13 cellular contexts compared by ENCODE assay signal in the genomic region with DNA sequence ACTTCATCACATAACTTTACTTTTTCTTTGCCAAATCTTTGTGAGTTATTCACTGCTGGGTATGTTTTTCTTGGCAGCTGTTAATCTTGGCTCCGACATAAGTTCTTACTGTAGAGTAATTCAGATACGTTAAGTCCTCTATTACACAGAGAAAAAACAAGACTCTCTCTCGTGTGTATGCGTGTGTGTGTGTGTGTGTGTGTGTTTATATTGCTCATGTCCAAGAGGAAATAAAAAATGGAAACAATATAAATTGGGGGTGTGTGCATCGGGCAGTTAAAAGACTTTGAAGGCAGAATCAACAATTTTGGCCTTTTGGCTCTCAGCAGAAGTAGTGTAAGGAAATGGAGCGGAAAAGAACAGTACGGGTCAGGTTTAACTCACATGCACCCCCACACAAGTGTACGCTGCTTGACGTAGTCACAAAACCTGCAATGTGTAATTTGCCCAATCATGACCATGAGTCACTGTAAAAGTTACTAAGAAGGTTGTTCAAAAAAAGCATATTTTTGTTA.
DNase-seq lines count a peak whose midpoint lies in the region; ATAC-seq, FAIRE-seq and TF ChIP-seq lines count a peak whose summit lies in the region.
"Had no signal": no experiment of that assay in that cellular context is flagged by ENCODE, and none has a peak within 500 bp of the region (broad histone marks: within the 10 kb centered on the region; RNA-seq: fewer than 3 reads in every experiment).

No MANE protein-coding gene starts in this region.

- H3K27me3 ChIP-seq in bronchial epithelial cell (ENCODE audit: control insufficient read depth, insufficient read depth, low read length): no peaks in the 10 kb centered on the region
- H3K27me3 ChIP-seq: SJCRH30 had no signal

- peaks cover 25% of the 10 kb centered on the region for H3K4me1 Mint-ChIP-seq in activated naive CD8-positive, alpha-beta T cell treated with anti-CD3 and anti-CD28 coated beads, Interleukin-2, amount 50 U/mL, for 24 hours
- H3K4me1 Mint-ChIP-seq in activated naive CD8-positive, alpha-beta T cell treated with anti-CD3 and anti-CD28 coated beads for 36 hours: peaks cover 27% of the 10 kb centered on the region
- H3K4me1 Mint-ChIP-seq: central memory CD8-positive, alpha-beta T cell had no signal

- no peak for TF ChIP-seq CTCF in bronchial epithelial cell (IDR thresholded peaks at IDR 0.05; ENCODE audit: insufficient read depth, low read length, severe bottlenecking)

- H3K9me3 Mint-ChIP-seq in activated naive CD8-positive, alpha-beta T cell treated with anti-CD3 and anti-CD28 coated beads, Interleukin-2, amount 50 U/mL, for 24 hours: peaks cover 5% of the 10 kb centered on the region
- H3K9me3 Mint-ChIP-seq in activated naive CD8-positive, alpha-beta T cell treated with anti-CD3 and anti-CD28 coated beads for 36 hours: peaks cover 1% of the 10 kb centered on the region
- H3K9me3 Mint-ChIP-seq: central memory CD8-positive, alpha-beta T cell had no signal

- peaks cover 5% of the 10 kb centered on the region for H3K36me3 Mint-ChIP-seq in activated naive CD8-positive, alpha-beta T cell treated with anti-CD3 and anti-CD28 coated beads, Interleukin-2, amount 50 U/mL, for 24 hours (ENCODE audit: low read depth)
- H3K36me3 Mint-ChIP-seq in activated naive CD8-positive, alpha-beta T cell treated with anti-CD3 and anti-CD28 coated beads for 36 hours: peaks cover 14% of the 10 kb centered on the region

- H3K4me3 ChIP-seq in bronchial epithelial cell (ENCODE audit: low read depth, low read length) (peak overlapping the region; percentile 14), urinary bladder (ENCODE audit: low read depth, low read length) (no peak overlapping the region)
- H3K4me3 ChIP-seq: GM12878, SJCRH30 had no signal

- H3K27ac ChIP-seq in urinary bladder (ENCODE audit: low read depth): peak overlapping the region; percentile 32
- H3K27ac ChIP-seq: SJCRH30 had no signal

- DNase-seq in activated naive CD8-positive, alpha-beta T cell treated with anti-CD3 and anti-CD28 coated beads, Interleukin-2, amount 50 U/mL, for 24 hours: no peak
- DNase-seq in activated naive CD8-positive, alpha-beta T cell treated with anti-CD3 and anti-CD28 coated beads for 36 hours: no peak
- DNase-seq in bronchial epithelial cell (ENCODE audit: low read depth) (peak; percentile 92), left kidney (ENCODE audit: low read depth, low spot score) (peak; percentile 34), frontal cortex (ENCODE audit: low spot score in 2 of 2) (no peak)
- DNase-seq: NCI-H1930, SJCRH30 had no signal

- H3K4me3 Mint-ChIP-seq in activated naive CD8-positive, alpha-beta T cell treated with anti-CD3 and anti-CD28 coated beads, Interleukin-2, amount 50 U/mL, for 24 hours: no peak overlapping the region
- no peak overlapping the region for H3K4me3 Mint-ChIP-seq in activated naive CD8-positive, alpha-beta T cell treated with anti-CD3 and anti-CD28 coated beads for 36 hours
- H3K4me3 Mint-ChIP-seq: central memory CD8-positive, alpha-beta T cell had no signal

- peaks cover 3% of the 10 kb centered on the region for H3K36me3 ChIP-seq in bronchial epithelial cell (ENCODE audit: control insufficient read depth, insufficient read depth, low read length)
- no peaks in the 10 kb centered on the region for H3K36me3 ChIP-seq in urinary bladder (ENCODE audit: insufficient read depth)
- H3K36me3 ChIP-seq: SJCRH30 had no signal

- no peak overlapping the region for H3K27ac Mint-ChIP-seq in activated naive CD8-positive, alpha-beta T cell treated with anti-CD3 and anti-CD28 coated beads, Interleukin-2, amount 50 U/mL, for 24 hours
- no peak overlapping the region for H3K27ac Mint-ChIP-seq in activated naive CD8-positive, alpha-beta T cell treated with anti-CD3 and anti-CD28 coated beads for 36 hours

- H3K4me1 ChIP-seq in urinary bladder (ENCODE audit: insufficient read depth): peaks cover 1% of the 10 kb centered on the region
- H3K4me1 ChIP-seq: SJCRH30 had no signal

- no peaks in the 10 kb centered on the region for H3K27me3 Mint-ChIP-seq in activated naive CD8-positive, alpha-beta T cell treated with anti-CD3 and anti-CD28 coated beads, Interleukin-2, amount 50 U/mL, for 24 hours
- H3K27me3 Mint-ChIP-seq in activated naive CD8-positive, alpha-beta T cell treated with anti-CD3 and anti-CD28 coated beads for 36 hours: no peaks in the 10 kb centered on the region

- ATAC-seq in activated naive CD8-positive, alpha-beta T cell treated with anti-CD3 and anti-CD28 coated beads, Interleukin-2, amount 50 U/mL, for 24 hours: peak; percentile 66
- no peak for ATAC-seq in GM19397 (IDR thresholded peaks at IDR 0.05; ENCODE audit: unreplicated experiment)
- no peak for ATAC-seq in GM21825 (IDR thresholded peaks at IDR 0.05; ENCODE audit: unreplicated experiment)
- ATAC-seq: GM12878 had no signal

- 19% methylated on average over 9 of the region's 9 CpGs for WGBS in urinary bladder

- FAIRE-seq in bronchial epithelial cell (lab: Jason Lieb, UNC) (peak; percentile 47), frontal cortex (lab: Jason Lieb, UNC) (no peak)
- FAIRE-seq: A204.1, GM12878 had no signal

Comparison
In these comparisons a context has a peak if more than half of its experiments do, and no peak if none do; other contexts are left out.
1. DNase-seq: peak in bronchial epithelial cell (single experiment) and left kidney (single experiment); none in activated naive CD8-positive, alpha-beta T cell treated with anti-CD3 and anti-CD28 coated beads, Interleukin-2, amount 50 U/mL, for 24 hours (single experiment), activated naive CD8-positive, alpha-beta T cell treated with anti-CD3 and anti-CD28 coated beads for 36 hours (single experiment) and frontal cortex (0 of 2).